ENCODE assay signal across 8 cellular contexts in genomic region chr17:75182569-75183436, GRCh38. TPM values are rescaled to one million over a fixed set of nuclear protein-coding genes. Genes with fewer than 3 reads are reported as not detected.
DNase-seq lines count a peak whose midpoint lies in the region; ATAC-seq and TF ChIP-seq lines count a peak whose summit lies in the region.

TSS of gene SUMO2 (minus strand) at chr17:75182959. CDS start at chr17:75182834, 125 bp downstream.

- peaks cover 18 to 22% (median 21%) of the 10 kb centered on the region in 3 donors for H3K4me1 Mint-ChIP-seq in IgD-negative memory B cell

- peak within 1 kb of the TSS; percentile 86 to 95 (median 92) for H3K4me3 Mint-ChIP-seq in IgD-negative memory B cell

- H3K9ac ChIP-seq in mucosa of rectum (ENCODE audit: low read depth in 1 of 2, low read length in 2 of 2) = peak within 1 kb of the TSS; percentile 81 to 95

- H3K27ac Mint-ChIP-seq in IgD-negative memory B cell = peak within 1 kb of the TSS; percentile 88 to 98 (median 97)

- peak within 1 kb of the TSS; percentile 95 to 97 for H3K27ac ChIP-seq in mucosa of rectum (ENCODE audit: low read depth in 2 of 2, low read length in 2 of 2)

- peaks cover 6 to 9% of the 10 kb centered on the region in 2 donors for H3K4me1 ChIP-seq in mucosa of rectum (ENCODE audit: control insufficient read depth in 2 of 2, insufficient read depth in 2 of 2, low read length in 2 of 2)

- no peaks in the 10 kb centered on the region for H3K9me3 ChIP-seq in mucosa of rectum (ENCODE audit: control insufficient read depth in 2 of 2, low read length in 2 of 2)

- no peaks in the 10 kb centered on the region for H3K9me3 Mint-ChIP-seq in IgD-negative memory B cell

- no peaks in the 10 kb centered on the region for H3K27me3 Mint-ChIP-seq in IgD-negative memory B cell

- peak; percentile 32 for TF ChIP-seq CTCF in epithelial cell of proximal tubule (conservative IDR thresholded peaks at IDR 0.05; ENCODE audit: low read depth, low read length)

- DNase-seq in DMS153 (lab: John Stamatoyannopoulos, UW) (peak; percentile 89), OCI-M1 (lab: John Stamatoyannopoulos, UW) (peak; percentile 96), activated T-cell treated with anti-CD3 and anti-CD28 coated beads for 48 hours (ENCODE audit: low read depth) (peak; percentile 97), epithelial cell of proximal tubule (ENCODE audit: low read depth) (peak; percentile 29)
- peak; percentile 88 to 92 for DNase-seq in stimulated activated CD8-positive, alpha-beta memory T cell treated with anti-CD3 and anti-CD28 coated beads, Interleukin-4, amount 100 ng/mL, for 4 hours (ENCODE audit: low read depth in 2 of 2, low spot score in 1 of 2)

- H3K27me3 ChIP-seq in mucosa of rectum (ENCODE audit: control insufficient read depth in 2 of 2, insufficient read depth in 2 of 2, low read length in 2 of 2) = no peaks in the 10 kb centered on the region

- H3K36me3 ChIP-seq in mucosa of rectum (ENCODE audit: control insufficient read depth in 2 of 2, insufficient read depth in 2 of 2, low read length in 2 of 2) = peaks cover 0 to 6% of the 10 kb centered on the region in 2 donors

- H3K4me3 ChIP-seq in epithelial cell of proximal tubule (ENCODE audit: low read depth, low read length) (peak within 1 kb of the TSS; percentile 97), mucosa of rectum (ENCODE audit: low read length in 2 of 2) (peak within 1 kb of the TSS; percentile 86 to 93)

- peak; percentile 72 for ATAC-seq in GM21529 (IDR thresholded peaks at IDR 0.05; ENCODE audit: unreplicated experiment)

- no peaks in the 10 kb centered on the region for H3K36me3 Mint-ChIP-seq in IgD-negative memory B cell

RNA-seq across cellular contexts. Expression of gene SUMO2, which starts in this region (rescaled TPM):
- 391 TPM for polyA plus RNA-seq in IgD-negative memory B cell
- 130 and 166 TPM in 2 replicates for total RNA-seq in epithelial cell of proximal tubule

Comparison
In these comparisons a context has a peak if more than half of its experiments do, and no peak if none do; other contexts are left out.
1. Peak in every context shown above with its lines: DNase-seq, ATAC-seq, H3K4me3 ChIP-seq and H3K27ac ChIP-seq.
2. DNase-seq: peak in every context shown above with its lines; median percentile 97 in activated T-cell treated with anti-CD3 and anti-CD28 coated beads for 48 hours; 96 in OCI-M1; 90 in stimulated activated CD8-positive, alpha-beta memory T cell treated with anti-CD3 and anti-CD28 coated beads, Interleukin-4, amount 100 ng/mL, for 4 hours; 89 in DMS153; 29 in epithelial cell of proximal tubule.